ENCODE assay signal across 24 cellular contexts in genomic region chr1:46310321-46310720, GRCh38.
"Had no signal": no experiment of that assay in that cellular context is flagged by ENCODE, and none has a peak within 500 bp of the region (broad histone marks: within the 10 kb centered on the region; RNA-seq: fewer than 3 reads in every experiment).

No MANE protein-coding gene starts in this region.

- DNase-seq: Karpas-422, KG1, MG63, NCI-H1092, NCI-H1105 treated with DMSO at 0.1 percent for 48 hours, NCI-H1417 treated with DMSO at 0.1 percent for 48 hours, NCI-H187, NCI-H2029, NCI-H2081 treated with DMSO at 0.1 percent for 48 hours, NCI-H2171, NCI-H226, NCI-H446, NCI-H510A, NCI-H524 treated with DMSO at 0.1 percent for 48 hours, NCI-H69, NCI-H774, Right ventricle myocardium superior, RPMI8226, SIG-M5 had no signal

- FAIRE-seq: HTR-8/SVneo, RCC 7860 had no signal

- H3K27ac ChIP-seq: HL-60, SJSA1, SK-N-MC had no signal

- H3K9me3 ChIP-seq: MG63, SJSA1 had no signal

- H3K4me1 ChIP-seq: SJSA1 had no signal

- H3K4me3 ChIP-seq: MG63, SJSA1, SK-N-MC had no signal

- H3K27me3 ChIP-seq: MG63, SJSA1 had no signal
